7 cellular contexts compared by ENCODE assay signal in the genomic region with DNA sequence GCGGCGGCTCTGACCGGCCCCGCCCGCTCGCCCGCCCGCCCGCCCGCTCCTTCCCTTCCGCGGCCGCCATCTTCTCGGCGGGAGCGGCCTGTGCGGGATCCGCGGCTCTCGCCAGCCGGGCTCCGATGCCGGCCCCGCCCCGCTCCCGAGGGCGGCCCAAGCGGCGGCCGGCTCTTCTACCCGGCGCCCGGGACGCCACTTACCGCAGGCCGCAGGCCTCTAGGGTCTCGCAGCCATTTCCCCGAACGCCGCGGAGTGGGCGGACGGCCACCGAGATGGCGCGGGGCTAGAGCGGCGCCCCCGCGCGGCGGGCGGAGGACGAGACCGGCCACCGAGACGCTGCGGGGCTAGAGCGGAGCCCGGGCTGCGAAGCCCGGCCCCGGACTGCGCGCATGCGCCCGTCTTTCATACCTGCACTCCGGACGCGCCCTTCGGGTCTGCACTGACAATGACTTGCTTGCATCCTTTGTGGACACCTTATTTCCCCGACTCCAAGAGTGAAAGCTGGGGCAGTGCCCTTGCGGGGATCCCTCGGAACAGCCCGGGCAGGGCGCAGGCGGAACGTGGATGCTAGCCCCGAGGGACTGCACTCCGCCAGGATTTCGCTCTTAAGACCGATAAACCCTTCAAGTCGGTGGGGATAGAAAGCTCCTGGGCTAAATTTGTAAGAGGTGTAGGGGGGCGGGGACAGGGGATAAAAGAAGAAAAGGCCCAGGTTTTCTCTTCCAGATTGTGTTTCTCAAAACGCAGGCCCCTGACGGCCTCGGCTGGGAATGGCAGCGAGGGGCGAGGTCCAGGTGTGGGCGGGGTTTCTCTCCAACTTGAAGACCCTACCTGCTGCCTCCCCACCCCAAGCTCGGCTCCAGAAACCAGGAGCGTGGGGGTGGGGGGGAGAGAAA. TPM values are rescaled to one million over a fixed set of nuclear protein-coding genes. Genes with fewer than 3 reads are reported as not detected.
A peak's percentile ranks its signal among the peaks of the same experiment; 100 is the strongest.
DNase-seq lines count a peak whose midpoint lies in the region; ATAC-seq, FAIRE-seq and TF ChIP-seq lines count a peak whose summit lies in the region.

Gene DIDO1, minus strand, starts transcription at position 277 of the 899 bp plus-strand sequence.

- H3K27ac ChIP-seq in GM12878 (ENCODE audit: control insufficient read depth, insufficient read depth), result peak within 1 kb of the TSS; percentile 96
- H3K27ac ChIP-seq in iPS DF 6.9 (ENCODE audit: low read length), result peak within 1 kb of the TSS; percentile 48
- peak within 1 kb of the TSS; percentile 91 to 98 (median 94) for H3K27ac ChIP-seq in gastrocnemius medialis

- intact Hi-C loops in GM12878 (cut with micrococcal nuclease; ENCODE audit: unreplicated experiment), result no loop called here
- intact Hi-C loops in gastrocnemius medialis (cut with DNase I; ENCODE audit: low total_unique reads), result loop anchor here (1.0 to 5.0 kb wide), 2 partner anchors 11 to 134 kb away; no protein-coding TSS in a partner anchor

- FAIRE-seq in GM12878 (lab: Jason Lieb, UNC), result peak; percentile 76

- SMC1A ChIA-PET in GM12878 (lab: Charles Lee; ENCODE audit: uncharacterized antibody, unreplicated experiment), result interaction anchor here (1.6 to 2.2 kb wide), 2 partner anchors 10 to 28 kb away, joined by 10 to 14 read pairs; no protein-coding TSS in a partner anchor

- POLR2A ChIA-PET in GM12878 (lab: Charles Lee), result interaction anchor here (0.6 to 5.4 kb wide), 4 partner anchors 10 to 53 kb away, joined by 6 to 59 read pairs (median 12); partner anchors contain the start of genes GID8 and SLC17A9

- in situ Hi-C loops in GM12878 (cut with MboI) (no loop called here), gastrocnemius medialis (cut with MboI; ENCODE audit: low sequenced_read_pairs in 4 of 4) (no loop called here)

- TF ChIP-seq EP300 in GM12878 (IDR thresholded peaks at IDR 0.05; ENCODE audit: borderline replicate concordance in 1 of 2, control insufficient read depth in 1 of 2, low read depth in 2 of 2, low read length in 2 of 2), result no peak

- DNase-seq in NCI-H1930 (lab: John Stamatoyannopoulos, UW) (peak; percentile 82 to 95), T1000 (lab: John Stamatoyannopoulos, UW) (peak; percentile 59), GM12878 (ENCODE audit: low read depth, low spot score) (peak; percentile 56), iPS DF 6.9 (ENCODE audit: low read depth, low spot score) (no peak), gastrocnemius medialis (peak; percentile 78 to 82)

- H3K79me2 ChIP-seq in GM12878 (ENCODE audit: control insufficient read depth, insufficient read depth, low read length), result peaks cover 98% of the 10 kb centered on the region

- H3K9me3 ChIP-seq in GM12878 (replicated peaks; ENCODE audit: control insufficient read depth, insufficient read depth, low read length) (no peaks in the 10 kb centered on the region), iPS DF 6.9 (ENCODE audit: control insufficient read depth, insufficient read depth, low read length) (no peaks in the 10 kb centered on the region), gastrocnemius medialis (no peaks in the 10 kb centered on the region)

- RAD21 ChIA-PET in GM12878 (lab: Charles Lee; ENCODE audit: unreplicated experiment), result interaction anchor here (0.9 to 2.0 kb wide), 3 partner anchors 26 to 83 kb away, joined by 3 to 5 read pairs (median 3); partner anchors contain the start of gene SLC17A9

- H3K4me1 ChIP-seq in GM12878 (ENCODE audit: control insufficient read depth, insufficient read depth, low read length) (peaks cover 19% of the 10 kb centered on the region), iPS DF 6.9 (ENCODE audit: control insufficient read depth, insufficient read depth, low read length) (peaks cover 5% of the 10 kb centered on the region; the same call in 1 of the 2 replicates), gastrocnemius medialis (peaks cover 66 to 72% of the 10 kb centered on the region in 2 donors)

- H3K27me3 ChIP-seq in GM12878 (replicated peaks in 1 of 2; ENCODE audit: control insufficient read depth in 2 of 2, insufficient read depth in 2 of 2, low read length in 1 of 2), result no peaks in the 10 kb centered on the region
- H3K27me3 ChIP-seq in iPS DF 6.9 (ENCODE audit: control insufficient read depth, insufficient read depth, low read length), result no peaks in the 10 kb centered on the region
- no peaks in the 10 kb centered on the region for H3K27me3 ChIP-seq in gastrocnemius medialis

- H3K4me2 ChIP-seq in GM12878 (ENCODE audit: control insufficient read depth, insufficient read depth), result peak within 1 kb of the TSS; percentile 96

- H3K36me3 ChIP-seq in GM12878 (ENCODE audit: control insufficient read depth in 2 of 2, insufficient read depth in 2 of 2, low read length in 1 of 2) (no peaks in the 10 kb centered on the region; a peak in 2 of 4 replicates), iPS DF 6.9 (ENCODE audit: control insufficient read depth, insufficient read depth, low read length) (no peaks in the 10 kb centered on the region), gastrocnemius medialis (no peaks in the 10 kb centered on the region)

- TF ChIP-seq RAD21 in GM12878 (IDR thresholded peaks at IDR 0.05; ENCODE audit: insufficient read depth, low read depth, low read length), result no peak

- WGBS in GM12878 (ENCODE audit: insufficient coverage, insufficient replicate concordance, low lambda C conversion rate, missing lambda C conversion rate), result 5% methylated on average over 48 of the region's 92 CpGs
- WGBS in iPS DF 6.9 (ENCODE audit: insufficient coverage, insufficient read length), result no CpG with 5 or more reads among the region's 92 CpGs

- peak within 1 kb of the TSS; percentile 57 for H2AFZ ChIP-seq in GM12878 (ENCODE audit: control insufficient read depth, low read depth, low read length)

- H3K4me3 ChIP-seq in GM12878 (peak within 1 kb of the TSS; percentile 64), iPS DF 6.9 (ENCODE audit: low read length) (peak within 1 kb of the TSS; percentile 74), gastrocnemius medialis (peak within 1 kb of the TSS; percentile 82 to 94 (median 86))

- H3K9ac ChIP-seq in GM12878 (ENCODE audit: control insufficient read depth, insufficient read depth, low read length), result peak within 1 kb of the TSS; percentile 83

- TF ChIP-seq CTCF in GM12878 (IDR thresholded peaks at IDR 0.05 in 2 of 3, conservative IDR thresholded peaks at IDR 0.05 in 1 of 3; ENCODE audit: control insufficient read depth in 2 of 3, extremely low read depth in 1 of 3, insufficient read depth in 1 of 3, low read depth in 3 of 3, low read length in 3 of 3), result peak; percentile 34 to 59 (median 47); a peak in 5 of 6 replicates
- TF ChIP-seq CTCF in gastrocnemius medialis (IDR thresholded peaks at IDR 0.05 in 4 of 5, conservative IDR thresholded peaks at IDR 0.05 in 1 of 5), result peak; percentile 66 to 85 (median 83)

- H4K20me1 ChIP-seq in GM12878 (ENCODE audit: control insufficient read depth, insufficient read depth), result peaks cover 13% of the 10 kb centered on the region

- CTCF ChIA-PET in GM12878 (lab: Yijun Ruan, JAX), result interaction anchor here (0.9 to 2.6 kb wide), 5 partner anchors 8 to 28 kb away, joined by 3 to 14 read pairs (median 4); partner anchors contain the start of gene GID8

- ATAC-seq in GM18505 (IDR thresholded peaks at IDR 0.05; ENCODE audit: unreplicated experiment), result peak; percentile 72
- ATAC-seq in HG02970 (IDR thresholded peaks at IDR 0.05; ENCODE audit: low FRiP score, unreplicated experiment), result peak; percentile 72
- ATAC-seq in GM12878, result peak; percentile 82
- peak; percentile 73 to 83 for ATAC-seq in gastrocnemius medialis

- TF ChIP-seq POLR2A in GM18505 (IDR thresholded peaks at IDR 0.05; ENCODE audit: borderline replicate concordance, extremely low read depth, insufficient read depth, insufficient read length) (peak; percentile 78), GM12878 (IDR thresholded peaks at IDR 0.05; ENCODE audit: low read depth, low read length) (peak; percentile 80), gastrocnemius medialis (IDR thresholded peaks at IDR 0.05) (peak; percentile 73 to 85)

- BruUV-seq in GM12878 (replicated peaks; lab: Mats Ljungman, UMichigan), result no TSS peak

TF ChIP-seq in GM12878, 131 proteins besides CTCF, POLR2A, EP300 and RAD21 (continues in another document):
- peak; percentile 72 for TF ChIP-seq RUNX3 (IDR thresholded peaks at IDR 0.05; ENCODE audit: low read length)
- no peak for TF ChIP-seq SUPT20H (IDR thresholded peaks at IDR 0.05; ENCODE audit: borderline replicate concordance, control insufficient read depth, low read depth, low read length)
- no peak; the same call in 1 of the 2 replicates for TF ChIP-seq PAX5 (IDR thresholded peaks at IDR 0.05; ENCODE audit: borderline replicate concordance, low read depth, low read length)
- peak in 1 of 2 experiments; percentile 65; a peak in 2 of 4 replicates for TF ChIP-seq BHLHE40 (IDR thresholded peaks at IDR 0.05; ENCODE audit: borderline replicate concordance in 1 of 2, low read depth in 2 of 2, low read length in 1 of 2)
- no peak for TF ChIP-seq JUND (IDR thresholded peaks at IDR 0.05; ENCODE audit: low read depth, low read length)

RNA-seq across cellular contexts. Expression of gene DIDO1, which starts in this region (rescaled TPM):
- total RNA-seq in GM12878 (2013; cell fraction: nucleolus; rRNA removed), result 158 and 180 TPM in 2 replicates
- total RNA-seq in GM12878 (2014; rRNA removed) (40.9 and 41.5 TPM in 2 replicates), GM12878 (2014; rRNA removed; fragmentation: Illumina TruSeq; extraction: Trizol) (33.8 and 36.0 TPM in 2 replicates), GM12878 (2021) (52.1 and 56.4 TPM in 2 replicates), gastrocnemius medialis (10 to 100 TPM; 24.2 to 39.3 (median 28.7) TPM)
- 21.4 TPM for polyA plus RNA-seq in GM12878 (2011; ENCODE audit: low read depth)
- polyA plus RNA-seq in GM12878 (2011; rRNA removed) (40.4 and 47.4 TPM in 2 replicates), GM12878 (2014; fragmentation: Illumina TruSeq; extraction: Trizol) (39.4 and 44.2 TPM in 2 replicates), GM12878 (2014; fragmentation: Nextera tagmentation; extraction: Ambion mirVana) (1 to 10 TPM; 5.5 to 7.8 TPM), GM12878 (2014; rRNA removed) (40.6 and 40.8 TPM in 2 replicates), GM12878 (2016; fragmentation: Nextera tagmentation; extraction: Ambion mirVana) (10 to 100 TPM; 24.7 to 28.5 TPM)
- 43.3 and 47.3 TPM in 2 replicates for polyA plus RNA-seq in GM12878 (2011; cell fraction: cytosol; rRNA removed)
- 185 and 192 TPM in 2 replicates for polyA plus RNA-seq in GM12878 (2011; cell fraction: nucleus; rRNA removed)
- polyA plus RNA-seq in GM12878 (2012), result 32.5 and 32.6 TPM in 2 replicates
- polyA minus RNA-seq in GM12878 (2011; rRNA and poly(A)+ RNA removed), result 38.1 and 42.9 TPM in 2 replicates
- 12.7 and 13.5 TPM in 2 replicates for polyA minus RNA-seq in GM12878 (2011; cell fraction: cytosol; rRNA and poly(A)+ RNA removed)
- polyA minus RNA-seq in GM12878 (2011; cell fraction: nucleus; rRNA and poly(A)+ RNA removed), result 38.0 and 59.5 TPM in 2 replicates
